8 cellular contexts compared by ENCODE assay signal in the genomic region with DNA sequence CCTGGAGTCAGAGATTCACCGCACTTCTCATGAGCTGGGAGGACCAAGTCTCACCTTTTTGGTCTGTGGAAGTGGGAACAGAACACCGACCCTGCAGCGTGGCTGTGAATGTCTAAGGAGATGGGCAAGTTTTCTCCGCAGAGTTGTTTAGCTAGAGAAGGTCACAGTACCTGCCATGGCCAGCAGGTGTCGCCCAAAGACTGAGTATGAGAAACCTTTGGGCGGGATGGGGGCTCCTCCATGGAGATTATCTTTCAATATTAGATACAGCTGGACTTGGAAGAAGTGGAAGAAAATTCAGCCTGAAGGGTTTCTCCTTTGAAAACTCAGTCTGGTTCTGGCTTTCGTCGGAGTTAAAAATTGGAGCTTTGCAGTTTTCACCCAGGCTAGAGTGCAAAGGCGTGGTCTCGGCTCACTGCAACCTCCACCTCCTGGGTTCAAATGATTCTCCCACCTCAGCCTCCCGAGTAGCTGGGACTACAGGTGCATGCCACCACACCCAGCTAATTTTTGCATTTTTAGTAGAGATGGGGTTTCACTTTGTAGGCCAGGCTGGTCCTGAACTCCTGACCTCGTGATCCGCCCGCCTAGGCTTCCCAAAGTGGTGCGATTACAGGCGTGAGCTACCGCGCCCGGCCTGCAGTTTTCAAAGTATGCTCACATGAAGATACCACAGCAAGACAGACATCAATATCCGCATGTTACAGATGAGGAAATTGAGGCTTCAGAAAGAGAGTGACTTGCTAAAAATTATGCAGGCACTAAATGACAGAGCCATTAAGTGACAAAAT. TPM values are rescaled to one million over a fixed set of nuclear protein-coding genes. Genes with fewer than 3 reads are reported as not detected.
DNase-seq lines count a peak whose midpoint lies in the region; ATAC-seq and TF ChIP-seq lines count a peak whose summit lies in the region.

No MANE protein-coding gene starts in this region.

- intact Hi-C loops in heart left ventricle (cut with DNase I) = loop anchor here (1.0 to 10.0 kb wide), 7 partner anchors 140 to 380 kb away; no protein-coding TSS in a partner anchor
- intact Hi-C loops in psoas muscle (cut with DNase I) = loop anchor here (2.0 to 5.0 kb wide), 4 partner anchors 139 to 245 kb away; no protein-coding TSS in a partner anchor

- H3K27ac Mint-ChIP-seq in activated naive CD8-positive, alpha-beta T cell treated with anti-CD3 and anti-CD28 coated beads, Interleukin-2, amount 50 U/mL, for 24 hours = no peak overlapping the region

- no peak overlapping the region for H3K4me3 Mint-ChIP-seq in activated naive CD8-positive, alpha-beta T cell treated with anti-CD3 and anti-CD28 coated beads, Interleukin-2, amount 50 U/mL, for 24 hours

- peaks cover 0 to 23% (median 3%) of the 10 kb centered on the region in 12 donors for H3K4me1 ChIP-seq in heart left ventricle
- no peaks in the 10 kb centered on the region for H3K4me1 ChIP-seq in psoas muscle

- DNase-seq in EH (ENCODE audit: low read depth) = peak; percentile 58
- DNase-seq in Kasumi-1 (lab: John Stamatoyannopoulos, UW) = peak; percentile 60 to 78
- peak; percentile 54 for DNase-seq in SW480 (ENCODE audit: low spot score)
- peak; percentile 87 for DNase-seq in activated naive CD8-positive, alpha-beta T cell treated with anti-CD3 and anti-CD28 coated beads, Interleukin-2, amount 50 U/mL, for 24 hours
- DNase-seq in heart left ventricle = peak; percentile 70 to 89 (median 79)
- DNase-seq in psoas muscle = peak; percentile 74 to 84
- no peak for DNase-seq in 8988T

- H3K27me3 ChIP-seq in heart left ventricle (peaks cover 0 to 12% (median 0%) of the 10 kb centered on the region in 9 donors), psoas muscle (ENCODE audit: insufficient read depth in 3 of 3, low read length in 2 of 3) (peaks cover 0 to 10% (median 0%) of the 10 kb centered on the region in 3 donors)

- H3K4me1 Mint-ChIP-seq in activated naive CD8-positive, alpha-beta T cell treated with anti-CD3 and anti-CD28 coated beads, Interleukin-2, amount 50 U/mL, for 24 hours = peaks cover 15% of the 10 kb centered on the region

- no peak for TF ChIP-seq POLR2A in heart left ventricle (IDR thresholded peaks at IDR 0.05)
- TF ChIP-seq POLR2A in GM18505 (IDR thresholded peaks at IDR 0.05; ENCODE audit: borderline replicate concordance, extremely low read depth, insufficient read depth, insufficient read length) = no peak

- H3K9me3 Mint-ChIP-seq in activated naive CD8-positive, alpha-beta T cell treated with anti-CD3 and anti-CD28 coated beads, Interleukin-2, amount 50 U/mL, for 24 hours = no peaks in the 10 kb centered on the region

- H3K36me3 ChIP-seq in heart left ventricle (no peaks in the 10 kb centered on the region), psoas muscle (ENCODE audit: insufficient read depth in 1 of 2, low read depth in 1 of 2) (no peaks in the 10 kb centered on the region)

- ATAC-seq in activated naive CD8-positive, alpha-beta T cell treated with anti-CD3 and anti-CD28 coated beads, Interleukin-2, amount 50 U/mL, for 24 hours = no peak
- ATAC-seq in heart left ventricle = peak; percentile 31 to 59 (median 45)
- ATAC-seq in psoas muscle = peak; percentile 70 to 79 (median 75)
- ATAC-seq in GM18505 (IDR thresholded peaks at IDR 0.05; ENCODE audit: unreplicated experiment) = no peak

- H3K4me3 ChIP-seq in heart left ventricle (no peak overlapping the region), psoas muscle (no peak overlapping the region)

- no peak overlapping the region for H3K27ac ChIP-seq in heart left ventricle
- no peak overlapping the region for H3K27ac ChIP-seq in psoas muscle

- H3K9me3 ChIP-seq in heart left ventricle = no peaks in the 10 kb centered on the region
- no peaks in the 10 kb centered on the region for H3K9me3 ChIP-seq in psoas muscle

- TF ChIP-seq CTCF in heart left ventricle (IDR thresholded peaks at IDR 0.05) (peak; percentile 84 to 96 (median 89)), psoas muscle (IDR thresholded peaks at IDR 0.05) (peak; percentile 93)

- H3K36me3 Mint-ChIP-seq in activated naive CD8-positive, alpha-beta T cell treated with anti-CD3 and anti-CD28 coated beads, Interleukin-2, amount 50 U/mL, for 24 hours (ENCODE audit: low read depth) = no peaks in the 10 kb centered on the region

- H3K27me3 Mint-ChIP-seq in activated naive CD8-positive, alpha-beta T cell treated with anti-CD3 and anti-CD28 coated beads, Interleukin-2, amount 50 U/mL, for 24 hours = peaks cover 3% of the 10 kb centered on the region

- 59 to 65% (median 61%) methylated on average over 20 of the region's 20 CpGs for WGBS in heart left ventricle, 4 donors
- 56 to 57% (median 57%) methylated on average over 20 of the region's 20 CpGs for WGBS in psoas muscle, 3 donors

RNA-seq across cellular contexts. Expression of a gene that starts 10.7 kb away (rescaled TPM):
- 1 to 10 TPM in 3 of 9 donors, under 1 TPM in 6; 0.05 to 1.7 (median 0.81) TPM for total RNA-seq in heart left ventricle
- polyA plus RNA-seq in heart left ventricle = under 1 TPM; 0.11 to 0.76 TPM
- total RNA-seq in psoas muscle = under 1 TPM; 0.06 to 0.52 (median 0.10) TPM
- polyA plus RNA-seq in psoas muscle = under 1 TPM; 0.04 to 0.06 (median 0.04) TPM

RNA-seq across cellular contexts. Expression of a gene that starts 16.9 kb away (rescaled TPM):
- total RNA-seq in heart left ventricle (1 to 10 TPM in 5 of 9 donors, under 1 TPM in 3, not detected in 1; 0.48 to 2.7 (median 1.8) TPM), psoas muscle (under 1 TPM in 2 of 4 donors, not detected in 2; 0.42 to 0.69 TPM)
- polyA plus RNA-seq in heart left ventricle (1 to 10 TPM in 1 of 2 donors, under 1 TPM in 1; 0.53 to 1.8 TPM), psoas muscle (under 1 TPM; 0.17 to 0.49 (median 0.24) TPM)

Comparison
In these comparisons a context has a peak if more than half of its experiments do, and no peak if none do; other contexts are left out.
1. ATAC-seq: peak in heart left ventricle (4 of 4) and psoas muscle (4 of 4); none in activated naive CD8-positive, alpha-beta T cell treated with anti-CD3 and anti-CD28 coated beads, Interleukin-2, amount 50 U/mL, for 24 hours (single experiment) and GM18505 (single experiment).